In the genomic region with DNA sequence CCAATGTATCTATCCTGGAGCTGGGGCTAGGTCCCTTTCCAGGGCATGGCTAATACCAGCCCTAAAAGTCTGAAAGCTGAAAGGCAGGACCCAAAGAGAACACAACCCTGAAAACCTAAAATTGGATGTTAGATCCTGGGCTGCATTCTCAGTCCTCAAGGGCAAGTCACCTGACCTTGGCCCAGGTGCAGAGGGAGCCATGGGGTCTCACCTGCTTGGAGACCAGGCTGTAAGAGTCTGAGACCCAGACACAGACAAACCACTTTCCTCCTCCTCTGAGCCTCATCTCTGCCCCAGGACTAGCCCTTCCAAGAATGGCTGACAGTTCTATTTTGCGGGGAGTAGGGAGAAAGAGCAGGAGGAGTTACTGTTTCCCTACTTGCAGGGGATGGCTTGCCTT, we compare ENCODE assay signal across 18 cellular contexts.
"Had no signal": no experiment of that assay in that cellular context is flagged by ENCODE, and none has a peak within 500 bp of the region (broad histone marks: within the 10 kb centered on the region; RNA-seq: fewer than 3 reads in every experiment).

No MANE protein-coding gene starts in this region.

- H3K27me3 ChIP-seq: hepatocyte, right atrium auricular region, suprapubic skin, thyroid gland, upper lobe of right lung had no signal

- H3K27ac ChIP-seq: coronary artery, hepatocyte, right atrium auricular region, suprapubic skin, thyroid gland, upper lobe of right lung had no signal

- H3K9me3 ChIP-seq: thyroid gland, upper lobe of right lung had no signal

- H3K4me1 ChIP-seq: right atrium auricular region, suprapubic skin, thyroid gland, upper lobe of right lung had no signal

- H3K4me3 ChIP-seq: coronary artery, hepatocyte, right atrium auricular region, suprapubic skin, thyroid gland, upper lobe of right lung had no signal

- H3K4me1 Mint-ChIP-seq: endodermal cell had no signal

- DNase-seq: effector CD4-positive, alpha-beta T cell; erythroblast; foreskin melanocyte; left colon; left ventricle myocardium superior; mesendoderm; naive thymus-derived CD8-positive, alpha-beta T cell; posterior cingulate gyrus; small intestine; stimulated activated CD4-positive, alpha-beta T cell treated with anti-CD3 and anti-CD28 coated beads, Interleukin-12 subunit alpha, Interleukin-12 subunit beta, amount 100 ng/mL, for 4 hours; stimulated activated naive CD4-positive, alpha-beta T cell; thyroid gland; upper lobe of right lung had no signal

- H3K4me3 Mint-ChIP-seq: endodermal cell; naive thymus-derived CD8-positive, alpha-beta T cell had no signal

- ATAC-seq: left colon; left ventricle myocardium superior; naive thymus-derived CD8-positive, alpha-beta T cell; upper lobe of right lung had no signal

- H3K27me3 Mint-ChIP-seq: naive thymus-derived CD8-positive, alpha-beta T cell had no signal

- H3K27ac Mint-ChIP-seq: endodermal cell had no signal

- H3K36me3 ChIP-seq: right atrium auricular region, suprapubic skin, thyroid gland, upper lobe of right lung had no signal

- H3K4me2 ChIP-seq: hepatocyte had no signal

- H2AFZ ChIP-seq: hepatocyte had no signal
